ENCODE assay signal across 18 cellular contexts in the genomic region with DNA sequence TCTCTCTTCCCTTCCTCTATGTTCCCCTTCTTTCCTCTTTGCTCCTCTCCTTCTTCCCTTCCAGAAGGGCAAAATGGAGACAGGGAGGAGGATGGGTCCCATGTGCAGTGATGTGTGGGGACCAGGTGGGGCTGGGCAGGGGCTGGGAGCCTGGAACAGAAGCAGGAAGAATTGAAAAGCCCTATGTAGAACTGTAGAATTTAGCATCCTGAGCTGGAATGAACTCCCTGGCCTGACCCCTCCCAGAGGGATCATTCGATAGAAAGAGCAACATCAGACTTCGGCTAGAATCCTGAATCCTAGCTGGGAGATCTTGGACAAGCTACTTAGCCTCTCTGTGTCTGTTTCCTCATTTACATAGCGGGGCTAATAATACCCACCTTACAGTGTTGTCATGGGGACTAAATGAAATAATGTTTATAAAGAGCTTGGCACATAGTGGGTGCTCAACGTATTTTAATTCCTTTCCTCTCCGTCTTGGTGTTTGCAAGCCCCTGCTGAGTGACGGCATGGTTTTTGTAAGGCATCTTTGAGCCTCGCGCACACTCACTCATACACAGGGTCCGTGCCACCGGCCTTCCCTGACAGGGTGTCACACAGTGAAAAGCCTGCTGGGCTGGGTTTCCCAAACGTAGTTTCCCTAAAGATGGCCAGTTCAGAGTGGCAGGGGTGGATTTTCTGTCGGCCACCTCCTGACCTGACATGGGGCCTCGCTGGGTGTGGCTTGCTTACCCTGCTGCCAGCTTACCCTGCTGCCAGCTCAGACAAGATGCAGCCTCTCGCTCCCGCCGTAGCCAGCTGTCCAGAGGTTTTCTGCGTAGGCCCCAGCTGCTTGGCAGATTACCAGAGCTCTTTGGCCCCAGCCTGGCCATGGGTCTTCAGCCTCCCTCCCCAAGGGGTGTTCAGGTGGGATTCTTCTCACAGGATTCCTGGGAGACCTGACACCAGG. TPM values are rescaled to one million over a fixed set of nuclear protein-coding genes. Genes with fewer than 3 reads are reported as not detected.
DNase-seq lines count a peak whose midpoint lies in the region; ATAC-seq and TF ChIP-seq lines count a peak whose summit lies in the region.
"Had no signal": no experiment of that assay in that cellular context is flagged by ENCODE, and none has a peak within 500 bp of the region (broad histone marks: within the 10 kb centered on the region; RNA-seq: fewer than 3 reads in every experiment).

No MANE protein-coding gene starts in this region.

- H3K4me3 Mint-ChIP-seq in endodermal cell: no peak overlapping the region
- H3K4me3 Mint-ChIP-seq in neural crest cell: peak overlapping the region; percentile 64
- H3K4me3 Mint-ChIP-seq: stimulated activated effector memory CD8-positive, alpha-beta T cell treated with anti-CD3 and anti-CD28 coated beads, Interleukin-12 subunit alpha, Interleukin-12 subunit beta, amount 100 ng/mL, for 72 hours had no signal

- H3K36me3 Mint-ChIP-seq in endodermal cell (ENCODE audit: low read depth) (no peaks in the 10 kb centered on the region), neural crest cell (ENCODE audit: low read depth) (no peaks in the 10 kb centered on the region)
- H3K36me3 Mint-ChIP-seq: activated naive CD4-positive, alpha-beta T cell treated with anti-CD3 and anti-CD28 coated beads, Interleukin-2, amount 50 U/mL, for 72 hours; stimulated activated effector memory CD8-positive, alpha-beta T cell treated with anti-CD3 and anti-CD28 coated beads, Interleukin-12 subunit alpha, Interleukin-12 subunit beta, amount 100 ng/mL, for 72 hours had no signal

- peaks cover 0 to 19% (median 0%) of the 10 kb centered on the region in 11 experiments; a peak in 2 of 22 replicates for H4K20me1 ChIP-seq in BLaER1 treated with 17β-estradiol and CSF1 and Interleukin-3, amounts not matched to agents 10 nM and 100 nM

- H3K9me3 Mint-ChIP-seq in endodermal cell (no peaks in the 10 kb centered on the region), neural crest cell (no peaks in the 10 kb centered on the region)
- H3K9me3 Mint-ChIP-seq: activated naive CD4-positive, alpha-beta T cell treated with anti-CD3 and anti-CD28 coated beads, Interleukin-2, amount 50 U/mL, for 72 hours; H9; stimulated activated effector memory CD8-positive, alpha-beta T cell treated with anti-CD3 and anti-CD28 coated beads, Interleukin-12 subunit alpha, Interleukin-12 subunit beta, amount 100 ng/mL, for 72 hours had no signal

- DNase-seq in endodermal cell (peak; percentile 60), neural crest cell (ENCODE audit: low read depth, low spot score) (no peak), H4 (ENCODE audit: low spot score) (no peak), HK-2 (ENCODE audit: unreplicated experiment) (no peak), foreskin fibroblast (no peak)
- DNase-seq: activated CD8-positive, alpha-beta memory T cell treated with anti-CD3 and anti-CD28 coated beads, Interleukin-2, amount 50 U/mL, for 48 hours; cerebellar nuclear complex; GF-D8; NCI-H1048; NK-92 treated with Interleukin-12 subunit alpha and Interleukin-12 subunit beta, amount 100 ng/mL, for 24 hours; stimulated activated CD4-positive, alpha-beta T cell treated with anti-CD3 and anti-CD28 coated beads, Interleukin-4, amount 100 ng/mL, for 1 hour had no signal

- no peak overlapping the region for H3K27ac Mint-ChIP-seq in endodermal cell
- no peak overlapping the region for H3K27ac Mint-ChIP-seq in neural crest cell (ENCODE audit: unreplicated experiment)
- H3K27ac Mint-ChIP-seq: activated naive CD4-positive, alpha-beta T cell treated with anti-CD3 and anti-CD28 coated beads, Interleukin-2, amount 50 U/mL, for 72 hours; stimulated activated effector memory CD8-positive, alpha-beta T cell treated with anti-CD3 and anti-CD28 coated beads, Interleukin-12 subunit alpha, Interleukin-12 subunit beta, amount 100 ng/mL, for 72 hours had no signal

- H3K4me1 Mint-ChIP-seq in endodermal cell: peaks cover 13% of the 10 kb centered on the region
- H3K4me1 Mint-ChIP-seq in neural crest cell: peaks cover 42% of the 10 kb centered on the region

- H3K9ac ChIP-seq in BLaER1 treated with 17β-estradiol and CSF1 and Interleukin-3, amounts not matched to agents 10 nM and 100 nM: 0 out of 22 replicates have a peak overlapping the region, but pooled peaks of 2 of the 11 experiments have one; percentile 12 to 15
- peak overlapping the region; percentile 10 for H3K9ac ChIP-seq in HUES6 (ENCODE audit: low read length)
- no peak overlapping the region for H3K9ac ChIP-seq in endodermal cell (ENCODE audit: extremely low read depth, low read length, poor library complexity, severe bottlenecking)

- H3K9me3 ChIP-seq in BLaER1 treated with 17β-estradiol and CSF1 and Interleukin-3, amounts not matched to agents 10 nM and 100 nM (replicated peaks in 1 of 11): no peaks in the 10 kb centered on the region
- H3K9me3 ChIP-seq in HUES6 (ENCODE audit: control insufficient read depth, insufficient read depth, low read depth, low read length) (no peaks in the 10 kb centered on the region), endodermal cell (ENCODE audit: control insufficient read depth, low read length) (no peaks in the 10 kb centered on the region)

- peaks cover 79% of the 10 kb centered on the region for H3K27me3 Mint-ChIP-seq in endodermal cell (ENCODE audit: insufficient read depth)
- H3K27me3 Mint-ChIP-seq in neural crest cell (ENCODE audit: low read depth): peaks cover 68% of the 10 kb centered on the region

- peak overlapping the region in 8 of 11 experiments; percentile 12 to 99 (median 74); a peak in 13 of 22 replicates for H3K4me2 ChIP-seq in BLaER1 treated with 17β-estradiol and CSF1 and Interleukin-3, amounts not matched to agents 10 nM and 100 nM

- no peak for ATAC-seq in HG03457 (IDR thresholded peaks at IDR 0.05; ENCODE audit: unreplicated experiment)
- ATAC-seq: activated naive CD4-positive, alpha-beta T cell treated with anti-CD3 and anti-CD28 coated beads, Interleukin-2, amount 50 U/mL, for 72 hours; stimulated activated effector memory CD8-positive, alpha-beta T cell treated with anti-CD3 and anti-CD28 coated beads, Interleukin-12 subunit alpha, Interleukin-12 subunit beta, amount 100 ng/mL, for 72 hours had no signal

- H3K4me1 ChIP-seq in BLaER1 treated with 17β-estradiol and CSF1 and Interleukin-3, amounts not matched to agents 10 nM and 100 nM: peaks cover 55 to 86% (median 80%) of the 10 kb centered on the region in 10 experiments
- peaks cover 71% of the 10 kb centered on the region for H3K4me1 ChIP-seq in HUES6 (ENCODE audit: control insufficient read depth, insufficient read depth, low read length)
- peaks cover 8% of the 10 kb centered on the region for H3K4me1 ChIP-seq in endodermal cell (ENCODE audit: control insufficient read depth, insufficient read depth, low read length)

- no peak overlapping the region for H3K27ac ChIP-seq in BLaER1 treated with 17β-estradiol and CSF1 and Interleukin-3, amounts not matched to agents 10 nM and 100 nM
- H3K27ac ChIP-seq in HUES6 (ENCODE audit: low read depth, low read length): no peak overlapping the region
- H3K27ac ChIP-seq in endodermal cell (ENCODE audit: low read depth, low read length): no peak overlapping the region
- H3K27ac ChIP-seq: C4-2B had no signal

- 78 to 82% methylated on average over 15 to 17 of the region's 17 CpGs for WGBS in endodermal cell (ENCODE audit: insufficient coverage in 1 of 2, insufficient read length in 1 of 2), 2 experiments

- no peaks in the 10 kb centered on the region for H3K36me3 ChIP-seq in BLaER1 treated with 17β-estradiol and CSF1 and Interleukin-3, amounts not matched to agents 10 nM and 100 nM
- H3K36me3 ChIP-seq in HUES6 (ENCODE audit: control insufficient read depth, insufficient read depth, low read length): no peaks in the 10 kb centered on the region
- H3K36me3 ChIP-seq in endodermal cell (ENCODE audit: control insufficient read depth, insufficient read depth, low read length): no peaks in the 10 kb centered on the region

- H3K4me3 ChIP-seq in BLaER1 treated with 17β-estradiol and CSF1 and Interleukin-3, amounts not matched to agents 10 nM and 100 nM: no peak overlapping the region
- no peak overlapping the region for H3K4me3 ChIP-seq in HUES6 (ENCODE audit: low read depth, low read length)
- H3K4me3 ChIP-seq in endodermal cell (ENCODE audit: low read length): no peak overlapping the region
- no peak overlapping the region for H3K4me3 ChIP-seq in foreskin fibroblast (ENCODE audit: low read depth in 1 of 2, low read length in 2 of 2)

- TF ChIP-seq CTCF in endodermal cell (conservative IDR thresholded peaks at IDR 0.05) (no peak), neural crest cell (conservative IDR thresholded peaks at IDR 0.05) (no peak), foreskin fibroblast (IDR thresholded peaks at IDR 0.05; ENCODE audit: low read depth, low read length) (no peak)

- H3K27me3 ChIP-seq in BLaER1 treated with 17β-estradiol and CSF1 and Interleukin-3, amounts not matched to agents 10 nM and 100 nM: peaks cover 29 to 43% (median 39%) of the 10 kb centered on the region in 11 experiments
- H3K27me3 ChIP-seq in HUES6 (ENCODE audit: control insufficient read depth, insufficient read depth, low read length): peaks cover 43% of the 10 kb centered on the region
- peaks cover 56% of the 10 kb centered on the region for H3K27me3 ChIP-seq in endodermal cell (ENCODE audit: control insufficient read depth, insufficient read depth, low read length, poor library complexity, severe bottlenecking)

RNA-seq across cellular contexts. Expression of gene ARHGAP23, which starts 6.1 kb away (rescaled TPM):
- total RNA-seq in endodermal cell: 10 to 100 TPM in 1 of 2 donors, 1 to 10 TPM in 1; 9.4 to 18.0 TPM
- 22.0 TPM for polyA plus RNA-seq in endodermal cell (2013, experiment 1 of 2)
- 12.8 TPM for polyA plus RNA-seq in endodermal cell (2013, experiment 2 of 2)
- 25.7 and 30.0 TPM in 2 replicates for total RNA-seq in neural crest cell
- total RNA-seq in H4 (2014; rRNA removed; shearing (Covaris generic)): 6.8 and 11.7 TPM in 2 replicates
